In genomic region chr10:6086375-6087233, GRCh38 we compare ENCODE assay signal across 1 cellular context.
TF ChIP-seq lines count a peak whose summit lies in the region.

No MANE protein-coding gene starts in this region.

TF ChIP-seq in K562, 482 proteins besides CTCF, POLR2A, EP300 and RAD21 (continued from another document and continues in another):
- TF ChIP-seq ILK (tag; IDR thresholded peaks at IDR 0.05; ENCODE audit: borderline replicate concordance, low read depth) (no peak), CTBP1 (IDR thresholded peaks at IDR 0.05; ENCODE audit: borderline replicate concordance) (peak; percentile 64; the same call in 1 of the 2 replicates), ZBTB17 (CRISPR knock-in tag; IDR thresholded peaks at IDR 0.05) (no peak), TEAD2 (tag; IDR thresholded peaks at IDR 0.05) (no peak), TEAD4 (IDR thresholded peaks at IDR 0.05; ENCODE audit: low read length) (0 out of 2 replicates have a peak, but pooled peaks have one; percentile 20), TEAD4 (CRISPR knock-in tag; IDR thresholded peaks at IDR 0.05; ENCODE audit: borderline replicate concordance) (no peak), BRCA1 (IDR thresholded peaks at IDR 0.05) (no peak), BRCA1 (CRISPR knock-in tag; IDR thresholded peaks at IDR 0.05) (no peak), ZNF384 (IDR thresholded peaks at IDR 0.05; ENCODE audit: low read depth, low read length) (no peak), L3MBTL2 (IDR thresholded peaks at IDR 0.05) (peak; percentile 56), ZZZ3 (IDR thresholded peaks at IDR 0.05) (no peak), TGIF2 (CRISPR knock-in tag; IDR thresholded peaks at IDR 0.05) (no peak), ZNF764 (CRISPR knock-in tag; IDR thresholded peaks at IDR 0.05; ENCODE audit: low read depth) (no peak), MEIS2 (IDR thresholded peaks at IDR 0.05; ENCODE audit: partially characterized antibody) (peak; percentile 25), EP400 (IDR thresholded peaks at IDR 0.05) (0 out of 2 replicates have a peak, but pooled peaks have one; percentile 22), GABPB1 (CRISPR knock-in tag; IDR thresholded peaks at IDR 0.05) (0 out of 2 replicates have a peak, but pooled peaks have one; percentile 24), SRSF9 (IDR thresholded peaks at IDR 0.05; ENCODE audit: borderline replicate concordance, low read depth, low read length) (no peak), MYC (IDR thresholded peaks at IDR 0.05; ENCODE audit: low read depth, low read length) (peak; percentile 52; the same call in 1 of the 2 replicates), MYC (CRISPR knock-in tag; IDR thresholded peaks at IDR 0.05; ENCODE audit: borderline replicate concordance, low read depth) (no peak), COPS2 (conservative IDR thresholded peaks at IDR 0.05) (no peak), MAZ (CRISPR knock-in tag; conservative IDR thresholded peaks at IDR 0.05 in 1 of 2, IDR thresholded peaks at IDR 0.05 in 1 of 2) (0 out of 4 replicates have a peak, but pooled peaks of 1 of the 2 experiments have one; percentile 44), HOXB6 (CRISPR knock-in tag; IDR thresholded peaks at IDR 0.05; ENCODE audit: borderline replicate concordance) (no peak), ETV6 (IDR thresholded peaks at IDR 0.05; ENCODE audit: borderline replicate concordance in 1 of 2, low read depth in 2 of 2, low read length in 1 of 2) (no peak), ETV6 (CRISPR knock-in tag; IDR thresholded peaks at IDR 0.05; ENCODE audit: borderline replicate concordance) (no peak), SIN3A (IDR thresholded peaks at IDR 0.05; ENCODE audit: borderline replicate concordance in 2 of 2, control insufficient read depth in 1 of 2, low read depth in 2 of 2, low read length in 2 of 2) (no peak), NR2C1 (IDR thresholded peaks at IDR 0.05) (no peak), NR2C1 (tag; IDR thresholded peaks at IDR 0.05) (no peak), LCOR (CRISPR knock-in tag; IDR thresholded peaks at IDR 0.05) (no peak), SRSF3 (IDR thresholded peaks at IDR 0.05; ENCODE audit: insufficient read depth, low read length) (no peak), PTRF (tag; IDR thresholded peaks at IDR 0.05) (no peak), XRCC3 (IDR thresholded peaks at IDR 0.05) (no peak), MEF2D (tag; conservative IDR thresholded peaks at IDR 0.05; ENCODE audit: low read depth) (no peak), ZBTB8A (IDR thresholded peaks at IDR 0.05; ENCODE audit: partially characterized antibody) (no peak), NCOA2 (IDR thresholded peaks at IDR 0.05; ENCODE audit: partially characterized antibody in 2 of 2) (no peak), ZNF76 (CRISPR knock-in tag; IDR thresholded peaks at IDR 0.05; ENCODE audit: borderline replicate concordance) (no peak), STAT6 (CRISPR knock-in tag; IDR thresholded peaks at IDR 0.05) (no peak), ZNF3 (CRISPR knock-in tag; IDR thresholded peaks at IDR 0.05) (no peak), TOE1 (IDR thresholded peaks at IDR 0.05; ENCODE audit: borderline replicate concordance) (0 out of 2 replicates have a peak, but pooled peaks have one; percentile 35), TOE1 (CRISPR knock-in tag; IDR thresholded peaks at IDR 0.05; ENCODE audit: borderline replicate concordance, low read depth) (no peak), CBFA2T2 (conservative IDR thresholded peaks at IDR 0.05) (no peak; the same call in 1 of the 2 replicates), MAFG (tag; conservative IDR thresholded peaks at IDR 0.05) (no peak), ZNF431 (CRISPR knock-in tag; IDR thresholded peaks at IDR 0.05) (no peak), E2F3 (CRISPR knock-in tag; IDR thresholded peaks at IDR 0.05) (no peak), SMAD2 (IDR thresholded peaks at IDR 0.05; ENCODE audit: low read depth, low read length) (no peak), TCF7 (IDR thresholded peaks at IDR 0.05; ENCODE audit: borderline replicate concordance) (no peak), NEUROD1 (IDR thresholded peaks at IDR 0.05; ENCODE audit: borderline replicate concordance, low read depth, low read length, partially characterized antibody) (no peak), ZNF239 (CRISPR knock-in tag; IDR thresholded peaks at IDR 0.05) (no peak), KDM4B (IDR thresholded peaks at IDR 0.05; ENCODE audit: borderline replicate concordance in 2 of 2, low read depth in 1 of 2) (no peak), CREB3L1 (IDR thresholded peaks at IDR 0.05; ENCODE audit: borderline replicate concordance, low read depth) (no peak), HES1 (IDR thresholded peaks at IDR 0.05; ENCODE audit: low read depth) (no peak), SOX6 (IDR thresholded peaks at IDR 0.05) (peak; percentile 52; the same call in 1 of the 2 replicates), ZFP36 (IDR thresholded peaks at IDR 0.05; ENCODE audit: low read depth, low read length, partially characterized antibody) (peak; percentile 4), HNRNPL (IDR thresholded peaks at IDR 0.05; ENCODE audit: low read depth, low read length) (no peak), ZBTB33 (CRISPR knock-in tag; IDR thresholded peaks at IDR 0.05) (peak; percentile 59; the same call in 1 of the 2 replicates), CBX2 (IDR thresholded peaks at IDR 0.05; ENCODE audit: insufficient read depth, low read length, poor library complexity, severe bottlenecking) (no peak)
- TF ChIP-seq, protein P1, sequence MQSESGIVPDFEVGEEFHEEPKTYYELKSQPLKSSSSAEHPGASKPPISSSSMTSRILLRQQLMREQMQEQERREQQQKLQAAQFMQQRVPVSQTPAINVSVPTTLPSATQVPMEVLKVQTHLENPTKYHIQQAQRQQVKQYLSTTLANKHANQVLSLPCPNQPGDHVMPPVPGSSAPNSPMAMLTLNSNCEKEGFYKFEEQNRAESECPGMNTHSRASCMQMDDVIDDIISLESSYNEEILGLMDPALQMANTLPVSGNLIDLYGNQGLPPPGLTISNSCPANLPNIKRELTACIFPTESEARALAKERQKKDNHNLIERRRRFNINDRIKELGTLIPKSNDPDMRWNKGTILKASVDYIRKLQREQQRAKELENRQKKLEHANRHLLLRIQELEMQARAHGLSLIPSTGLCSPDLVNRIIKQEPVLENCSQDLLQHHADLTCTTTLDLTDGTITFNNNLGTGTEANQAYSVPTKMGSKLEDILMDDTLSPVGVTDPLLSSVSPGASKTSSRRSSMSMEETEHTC (IDR thresholded peaks at IDR 0.05): 0 out of 2 replicates have a peak, but pooled peaks have one; percentile 54
- TF ChIP-seq, protein P2, sequence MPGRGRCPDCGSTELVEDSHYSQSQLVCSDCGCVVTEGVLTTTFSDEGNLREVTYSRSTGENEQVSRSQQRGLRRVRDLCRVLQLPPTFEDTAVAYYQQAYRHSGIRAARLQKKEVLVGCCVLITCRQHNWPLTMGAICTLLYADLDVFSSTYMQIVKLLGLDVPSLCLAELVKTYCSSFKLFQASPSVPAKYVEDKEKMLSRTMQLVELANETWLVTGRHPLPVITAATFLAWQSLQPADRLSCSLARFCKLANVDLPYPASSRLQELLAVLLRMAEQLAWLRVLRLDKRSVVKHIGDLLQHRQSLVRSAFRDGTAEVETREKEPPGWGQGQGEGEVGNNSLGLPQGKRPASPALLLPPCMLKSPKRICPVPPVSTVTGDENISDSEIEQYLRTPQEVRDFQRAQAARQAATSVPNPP (IDR thresholded peaks at IDR 0.05; ENCODE audit: borderline replicate concordance, insufficient read depth, insufficient read length): no peak
- TF ChIP-seq, protein P3, sequence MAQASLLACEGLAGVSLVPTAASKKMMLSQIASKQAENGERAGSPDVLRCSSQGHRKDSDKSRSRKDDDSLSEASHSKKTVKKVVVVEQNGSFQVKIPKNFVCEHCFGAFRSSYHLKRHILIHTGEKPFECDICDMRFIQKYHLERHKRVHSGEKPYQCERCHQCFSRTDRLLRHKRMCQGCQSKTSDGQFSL (CRISPR knock-in tag; IDR thresholded peaks at IDR 0.05): no peak
- TF ChIP-seq, protein P3 (tag; IDR thresholded peaks at IDR 0.05): no peak
- TF ChIP-seq, protein P4, sequence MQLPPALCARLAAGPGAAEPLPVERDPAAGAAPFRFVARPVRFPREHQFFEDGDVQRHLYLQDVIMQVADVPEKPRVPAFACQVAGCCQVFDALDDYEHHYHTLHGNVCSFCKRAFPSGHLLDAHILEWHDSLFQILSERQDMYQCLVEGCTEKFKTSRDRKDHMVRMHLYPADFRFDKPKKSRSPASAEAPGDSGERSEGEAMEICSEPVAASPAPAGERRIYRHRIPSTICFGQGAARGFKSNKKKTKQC (CRISPR knock-in tag; IDR thresholded peaks at IDR 0.05): 0 out of 2 replicates have a peak, but pooled peaks have one; percentile 29
- TF ChIP-seq, protein P5, sequence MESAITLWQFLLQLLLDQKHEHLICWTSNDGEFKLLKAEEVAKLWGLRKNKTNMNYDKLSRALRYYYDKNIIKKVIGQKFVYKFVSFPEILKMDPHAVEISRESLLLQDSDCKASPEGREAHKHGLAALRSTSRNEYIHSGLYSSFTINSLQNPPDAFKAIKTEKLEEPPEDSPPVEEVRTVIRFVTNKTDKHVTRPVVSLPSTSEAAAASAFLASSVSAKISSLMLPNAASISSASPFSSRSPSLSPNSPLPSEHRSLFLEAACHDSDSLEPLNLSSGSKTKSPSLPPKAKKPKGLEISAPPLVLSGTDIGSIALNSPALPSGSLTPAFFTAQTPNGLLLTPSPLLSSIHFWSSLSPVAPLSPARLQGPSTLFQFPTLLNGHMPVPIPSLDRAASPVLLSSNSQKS (CRISPR knock-in tag; IDR thresholded peaks at IDR 0.05): no peak
- TF ChIP-seq, protein P6, sequence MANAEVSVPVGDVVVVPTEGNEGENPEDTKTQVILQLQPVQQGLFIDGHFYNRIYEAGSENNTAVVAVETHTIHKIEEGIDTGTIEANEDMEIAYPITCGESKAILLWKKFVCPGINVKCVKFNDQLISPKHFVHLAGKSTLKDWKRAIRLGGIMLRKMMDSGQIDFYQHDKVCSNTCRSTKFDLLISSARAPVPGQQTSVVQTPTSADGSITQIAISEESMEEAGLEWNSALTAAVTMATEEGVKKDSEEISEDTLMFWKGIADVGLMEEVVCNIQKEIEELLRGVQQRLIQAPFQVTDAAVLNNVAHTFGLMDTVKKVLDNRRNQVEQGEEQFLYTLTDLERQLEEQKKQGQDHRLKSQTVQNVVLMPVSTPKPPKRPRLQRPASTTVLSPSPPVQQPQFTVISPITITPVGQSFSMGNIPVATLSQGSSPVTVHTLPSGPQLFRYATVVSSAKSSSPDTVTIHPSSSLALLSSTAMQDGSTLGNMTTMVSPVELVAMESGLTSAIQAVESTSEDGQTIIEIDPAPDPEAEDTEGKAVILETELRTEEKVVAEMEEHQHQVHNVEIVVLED (CRISPR knock-in tag; IDR thresholded peaks at IDR 0.05): no peak
